Comparison of ENCODE assay signal across 13 cellular contexts in genomic region chr11:3157381-3158130, GRCh38. TPM values are rescaled to one million over a fixed set of nuclear protein-coding genes. Genes with fewer than 3 reads are reported as not detected.
A peak's percentile ranks its signal among the peaks of the same experiment; 100 is the strongest.
DNase-seq lines count a peak whose midpoint lies in the region; ATAC-seq and TF ChIP-seq lines count a peak whose summit lies in the region.
"Had no signal": no experiment of that assay in that cellular context is flagged by ENCODE, and none has a peak within 500 bp of the region (broad histone marks: within the 10 kb centered on the region; RNA-seq: fewer than 3 reads in every experiment).

No MANE protein-coding gene starts in this region.

- DNase-seq in HCT116 (ENCODE audit: low read depth, low spot score) (no peak), WTC11 (ENCODE audit: low spot score) (no peak), kidney tubule cell (ENCODE audit: low spot score) (peak; percentile 52), thoracic aorta (ENCODE audit: low spot score) (no peak), thyroid gland (no peak), midbrain (lab: John Stamatoyannopoulos, UW) (no peak)
- DNase-seq in activated naive CD4-positive, alpha-beta T cell treated with anti-CD3 and anti-CD28 coated beads, Interleukin-2, amount 50 U/mL, for 16 hours = no peak
- DNase-seq: activated naive CD4-positive, alpha-beta T cell treated with Interleukin-2 at 50 U/mL for 16 hours; hypothalamus; SHP77; stimulated activated CD4-positive, alpha-beta T cell treated with anti-CD3 and anti-CD28 coated beads, Interleukin-12 subunit alpha, Interleukin-12 subunit beta, amount 100 ng/mL, for 4 hours had no signal

- WGBS in thyroid gland, 2 donors = 89 to 91% methylated on average over 12 to 21 of the region's 22 CpGs

- H3K4me2 ChIP-seq in HCT116 (ENCODE audit: low read length) = peak overlapping the region; percentile 45

- no peak for TF ChIP-seq POLR2A in HCT116 (IDR thresholded peaks at IDR 0.05; ENCODE audit: borderline replicate concordance, extremely low read depth, insufficient read depth, insufficient read length)
- no peak for TF ChIP-seq POLR2A in thyroid gland (IDR thresholded peaks at IDR 0.05)

- ATAC-seq in HCT116 = peak; percentile 55
- no peak for ATAC-seq in WTC11
- no peak for ATAC-seq in thoracic aorta (ENCODE audit: insufficient number of reproducible peaks, low FRiP score, low read depth)

- no peak overlapping the region for H3K4me3 Mint-ChIP-seq in WTC11
- H3K4me3 Mint-ChIP-seq: IgD-negative memory B cell, mesothelial cell of epicardium had no signal

- no peaks in the 10 kb centered on the region for H3K9me3 Mint-ChIP-seq in WTC11
- H3K9me3 Mint-ChIP-seq: mesothelial cell of epicardium had no signal

- H3K9ac ChIP-seq in HCT116 (ENCODE audit: low read length) = no peak overlapping the region

- H3K36me3 ChIP-seq in HCT116 (ENCODE audit: control insufficient read depth in 1 of 2, insufficient read depth in 2 of 2, low read length in 2 of 2) (no peaks in the 10 kb centered on the region), thoracic aorta (no peaks in the 10 kb centered on the region), thyroid gland (no peaks in the 10 kb centered on the region)

- H3K4me1 ChIP-seq in HCT116 (ENCODE audit: control insufficient read depth in 1 of 2, insufficient read depth in 2 of 2, low read length in 2 of 2) = peaks cover 26 to 51% of the 10 kb centered on the region in 2 experiments; a peak in 3 of 4 replicates
- H3K4me1 ChIP-seq in thoracic aorta (ENCODE audit: control insufficient read depth in 1 of 2, low read depth in 2 of 2) = peaks cover 55 to 91% of the 10 kb centered on the region in 2 donors
- peaks cover 23 to 66% of the 10 kb centered on the region in 2 donors for H3K4me1 ChIP-seq in thyroid gland

- H3K9me3 ChIP-seq in HCT116 (ENCODE audit: control insufficient read depth in 1 of 2, insufficient read depth in 1 of 2, low read depth in 1 of 2, low read length in 2 of 2) (no peaks in the 10 kb centered on the region), thoracic aorta (no peaks in the 10 kb centered on the region), thyroid gland (no peaks in the 10 kb centered on the region)

- H4K20me1 ChIP-seq in HCT116 (ENCODE audit: insufficient read depth) = no peaks in the 10 kb centered on the region

- TF ChIP-seq CTCF in HCT116 (IDR thresholded peaks at IDR 0.05 in 2 of 3, conservative IDR thresholded peaks at IDR 0.05 in 1 of 3; ENCODE audit: borderline replicate concordance in 1 of 3, insufficient read depth in 1 of 3, low read depth in 2 of 3, low read length in 2 of 3) (no peak), WTC11 (IDR thresholded peaks at IDR 0.05) (no peak), thoracic aorta (IDR thresholded peaks at IDR 0.05) (no peak), thyroid gland (IDR thresholded peaks at IDR 0.05) (no peak)

- intact Hi-C loops in HCT116 (cut with micrococcal nuclease) (no loop called here), thyroid gland (cut with DNase I) (no loop called here)

- H3K27ac ChIP-seq in HCT116 (ENCODE audit: low read depth, low read length) = peak overlapping the region; percentile 37; the same call in 1 of the 2 replicates
- peak overlapping the region; percentile 86 to 96 for H3K27ac ChIP-seq in thoracic aorta
- H3K27ac ChIP-seq in thyroid gland = no peak overlapping the region

- peaks cover 54% of the 10 kb centered on the region for H3K4me1 Mint-ChIP-seq in WTC11

- H3K9me2 ChIP-seq in HCT116 (ENCODE audit: insufficient read depth) = no peaks in the 10 kb centered on the region

- no peaks in the 10 kb centered on the region for H3K36me3 Mint-ChIP-seq in WTC11

- CTCF ChIA-PET in HCT116 (lab: Charles Lee) (no interaction called here), WTC11 (lab: Charles Lee) (no interaction called here)

- H3K4me3 ChIP-seq in HCT116 (replicated peaks in 1 of 2; ENCODE audit: low read depth in 1 of 2, low read length in 2 of 2) (no peak overlapping the region), thoracic aorta (no peak overlapping the region), thyroid gland (replicated peaks in 1 of 3) (no peak overlapping the region)

- RAD21 ChIA-PET in HCT116 (lab: Charles Lee; ENCODE audit: low non-redundant PET in 1 of 2, low total read pairs in 2 of 2, uncharacterized antibody in 2 of 2, unreplicated experiment in 2 of 2) = no interaction called here

- no peak overlapping the region for H2AFZ ChIP-seq in HCT116 (ENCODE audit: low read depth, low read length, poor library complexity, severe bottlenecking)

- peaks cover 5% of the 10 kb centered on the region for H3K27me3 Mint-ChIP-seq in WTC11 (ENCODE audit: low read depth)

- H3K27me3 ChIP-seq in HCT116 (ENCODE audit: insufficient read depth, low read length) = no peaks in the 10 kb centered on the region
- H3K27me3 ChIP-seq in thoracic aorta (replicated peaks; ENCODE audit: insufficient read depth) = no peaks in the 10 kb centered on the region
- H3K27me3 ChIP-seq in thyroid gland = no peaks in the 10 kb centered on the region

- peaks cover 62% of the 10 kb centered on the region; the same call in 1 of the 2 replicates for H3K79me2 ChIP-seq in HCT116 (ENCODE audit: insufficient read depth, low read length)

- no peak for TF ChIP-seq RAD21 in HCT116 (IDR thresholded peaks at IDR 0.05; ENCODE audit: low read depth)

- BruUV-seq in HCT116 (replicated peaks; lab: Mats Ljungman, UMichigan) = no TSS peak

- POLR2A ChIA-PET in HCT116 (lab: Charles Lee) (no interaction called here), WTC11 (lab: Charles Lee) (no interaction called here)

- H3K27ac Mint-ChIP-seq in WTC11 = 0 out of 2 replicates have a peak overlapping the region, but pooled peaks have one; percentile 15
- H3K27ac Mint-ChIP-seq: IgD-negative memory B cell, mesothelial cell of epicardium had no signal

TF ChIP-seq in HCT116, 20 proteins besides CTCF, POLR2A, EP300 and RAD21 (continues in another document):
- no peak for TF ChIP-seq MAX (IDR thresholded peaks at IDR 0.05)
- no peak for TF ChIP-seq YY1 (IDR thresholded peaks at IDR 0.05; ENCODE audit: extremely low read depth, insufficient replicate concordance, low read depth, low read length)
- no peak for TF ChIP-seq SIN3A (IDR thresholded peaks at IDR 0.05; ENCODE audit: low read depth)
- TF ChIP-seq EZH2phosphoT487 (IDR thresholded peaks at IDR 0.05; ENCODE audit: borderline replicate concordance) = no peak
- TF ChIP-seq ZBTB33 (IDR thresholded peaks at IDR 0.05; ENCODE audit: extremely low read depth, insufficient replicate concordance, low read length) = no peak
- no peak for TF ChIP-seq SP1 (IDR thresholded peaks at IDR 0.05; ENCODE audit: low read depth)
- TF ChIP-seq EZH2 (IDR thresholded peaks at IDR 0.05) = no peak
- TF ChIP-seq ZFX (IDR thresholded peaks at IDR 0.05) = no peak
- no peak for TF ChIP-seq EGR1 (IDR thresholded peaks at IDR 0.05; ENCODE audit: low read depth)

TF ChIP-seq in WTC11, 78 proteins besides CTCF, POLR2A, EP300 and RAD21:
- TF ChIP-seq CDX4 (CRISPR knock-in tag; IDR thresholded peaks at IDR 0.05; ENCODE audit: borderline replicate concordance) (no peak), ATF3 (CRISPR knock-in tag; conservative IDR thresholded peaks at IDR 0.05) (no peak), JUN (CRISPR knock-in tag; IDR thresholded peaks at IDR 0.05) (no peak), ATF1 (CRISPR knock-in tag; IDR thresholded peaks at IDR 0.05) (no peak)

RNA-seq across cellular contexts. Expression of gene OSBPL5, which starts 7.6 kb away (rescaled TPM):
- total RNA-seq in HCT116 (2021; ENCODE audit: unreplicated experiment) (44.2 TPM), WTC11 (2021) (13.1 to 17.7 TPM (median 14.8 TPM) in 3 replicates), thoracic aorta (100 to 1,000 TPM in 1 of 2 donors, 10 to 100 TPM in 1; 99.9 to 121 TPM), thyroid gland (10 to 100 TPM; 24.2 to 46.7 (median 34.4) TPM)
- 30.9 and 34.3 TPM in 2 replicates for polyA plus RNA-seq in HCT116 (2012)

Comparison
In these comparisons a context has a peak if more than half of its experiments do, and no peak if none do; other contexts are left out.
1. H3K27ac ChIP-seq: peak in HCT116 (single experiment) and thoracic aorta (2 of 2); none in thyroid gland (0 of 3).